Comparison of ENCODE assay signal across 8 cellular contexts in genomic region chr17:62478976-62479894, GRCh38. TPM values are rescaled to one million over a fixed set of nuclear protein-coding genes. Genes with fewer than 3 reads are reported as not detected.
A peak's percentile ranks its signal among the peaks of the same experiment; 100 is the strongest.
DNase-seq lines count a peak whose midpoint lies in the region; ATAC-seq and TF ChIP-seq lines count a peak whose summit lies in the region.
"Not testable (repeated sequence)": the region's sequence is repeated elsewhere in the genome, so short reads cannot be mapped to it uniquely, and the experiment has no call there.

No MANE protein-coding gene starts in this region.

- not testable (repeated sequence) for H3K9me3 ChIP-seq in AG04450 (ENCODE audit: control insufficient read depth, insufficient read depth, low read length); skeletal muscle satellite cell (replicated peaks; ENCODE audit: low read length)

- peak overlapping the region; percentile 96 for H3K9ac ChIP-seq in skeletal muscle satellite cell (ENCODE audit: low read depth, low read length)

- peak overlapping the region; percentile 47 for H3K27ac ChIP-seq in AG04450 (ENCODE audit: low read depth, low read length)

- H3K4me3 ChIP-seq in AG04450 (ENCODE audit: low read depth, low read length) (peak overlapping the region; percentile 71), skeletal muscle satellite cell (ENCODE audit: low read length) (peak overlapping the region; percentile 81)

- TF ChIP-seq CTCF in AG04450 (IDR thresholded peaks at IDR 0.05; ENCODE audit: low read depth, low read length) = not testable (repeated sequence)

- not testable (repeated sequence) for DNase-seq in AG04450 (ENCODE audit: low read depth, low spot score)
- DNase-seq in NK-92 treated with Interleukin-12 subunit alpha and Interleukin-12 subunit beta, amount 100 ng/mL, for 24 hours (lab: John Stamatoyannopoulos, UW) = peak; percentile 35
- DNase-seq in activated T-cell treated with anti-CD3 and anti-CD28 coated beads for 24 hours (ENCODE audit: low read depth) (peak; percentile 20), left kidney (ENCODE audit: low read depth, low spot score) (peak; percentile 66)
- peak; percentile 27 for DNase-seq in effector CD4-positive, alpha-beta T cell

- ATAC-seq in GM19043 (IDR thresholded peaks at IDR 0.05; ENCODE audit: low read depth, unreplicated experiment) (peak; percentile 27), HG03064 (IDR thresholded peaks at IDR 0.05; ENCODE audit: low read depth, unreplicated experiment) (peak; percentile 30)

- not testable (repeated sequence) for H3K4me1 ChIP-seq in skeletal muscle satellite cell (ENCODE audit: control insufficient read depth, insufficient read depth, low read length)

- CTCF ChIA-PET in AG04450 (lab: Charles Lee) = not testable (repeated sequence)

- H3K27me3 ChIP-seq in AG04450 (ENCODE audit: control insufficient read depth, insufficient read depth, low read length); skeletal muscle satellite cell (ENCODE audit: control insufficient read depth, insufficient read depth, low read length): not testable (repeated sequence)

- peak overlapping the region; percentile 73 for H3K4me2 ChIP-seq in skeletal muscle satellite cell (ENCODE audit: low read length)

- not testable (repeated sequence) for H3K36me3 ChIP-seq in skeletal muscle satellite cell (ENCODE audit: insufficient read depth, low read length)

- POLR2A ChIA-PET in AG04450 (lab: Yijun Ruan, JAX) = not testable (repeated sequence)

RNA-seq across cellular contexts. Expression of gene TLK2, which starts 0.6 kb away (rescaled TPM):
- polyA plus RNA-seq in AG04450 (2011; rRNA removed) = 49.3 and 57.4 TPM in 2 replicates
- polyA minus RNA-seq in AG04450 (2011; rRNA and poly(A)+ RNA removed) = 109 and 111 TPM in 2 replicates
- total RNA-seq in skeletal muscle satellite cell (2012; rRNA removed) = 33.0 and 36.3 TPM in 2 replicates

RNA-seq across cellular contexts. Expression of gene METTL2A, which starts 55.5 kb away (rescaled TPM):
- 15.9 and 19.7 TPM in 2 replicates for polyA plus RNA-seq in AG04450 (2011; rRNA removed)
- 13.9 and 14.9 TPM in 2 replicates for polyA minus RNA-seq in AG04450 (2011; rRNA and poly(A)+ RNA removed)
- total RNA-seq in skeletal muscle satellite cell (2012; rRNA removed) = 18.3 and 23.1 TPM in 2 replicates
